ENCODE assay signal across 24 cellular contexts in genomic region chr10:49564461-49565009, GRCh38. TPM values are rescaled to one million over a fixed set of nuclear protein-coding genes. Genes with fewer than 3 reads are reported as not detected.
"Had no signal": no experiment of that assay in that cellular context is flagged by ENCODE, and none has a peak within 500 bp of the region (broad histone marks: within the 10 kb centered on the region; RNA-seq: fewer than 3 reads in every experiment).

No MANE protein-coding gene starts in this region.

- H3K36me3 ChIP-seq: brain microvascular endothelial cell, gastroesophageal sphincter, heart right ventricle, tibial nerve, WERI-Rb-1 had no signal

- ATAC-seq: effector memory CD8-positive, alpha-beta T cell; gastroesophageal sphincter; naive thymus-derived CD4-positive, alpha-beta T cell had no signal

- H3K4me1 ChIP-seq: gastroesophageal sphincter, tibial nerve had no signal

- H3K27me3 ChIP-seq: brain microvascular endothelial cell, tibial nerve had no signal

- H3K27ac ChIP-seq: brain microvascular endothelial cell, epithelial cell of prostate, gastroesophageal sphincter, heart right ventricle, skin epidermis, tibial nerve, WERI-Rb-1 had no signal

- DNase-seq: activated CD4-positive, alpha-beta memory T cell treated with anti-CD3 and anti-CD28 coated beads, Interleukin-2, amount 10 ng/mL, durations not matched to agents 7 days and 5 days; activated effector memory CD4-positive, alpha-beta T cell treated with anti-CD3 and anti-CD28 coated beads, Interleukin-2, amount 50 U/mL, for 16 hours; activated T-cell treated with anti-CD3 and anti-CD28 coated beads, Interleukin-2, amount 50 U/mL, for 24 hours; brain microvascular endothelial cell; cerebellar nuclear complex; dermis blood vessel endothelial cell; effector memory CD8-positive, alpha-beta T cell; heart right ventricle; left cardiac atrium; naive thymus-derived CD4-positive, alpha-beta T cell; posterior cingulate gyrus; stimulated activated CD4-positive, alpha-beta T cell treated with anti-CD3 and anti-CD28 coated beads, Interleukin-4, amount 100 ng/mL, for 4 hours; stimulated activated CD8-positive, alpha-beta memory T cell treated with anti-CD3 and anti-CD28 coated beads, Interleukin-4, amount 100 ng/mL, for 48 hours; stimulated activated naive CD4-positive, alpha-beta T cell treated with Interleukin-2 at 50 U/mL for 16 hours; substantia nigra; WERI-Rb-1 had no signal

- H3K4me3 ChIP-seq: gastroesophageal sphincter, heart right ventricle, skin epidermis, tibial nerve had no signal

RNA-seq across cellular contexts. Expression of gene SLC18A3, which starts 45.6 kb away (rescaled TPM):
- total RNA-seq: activated CD4-positive, alpha-beta memory T cell treated with anti-CD3 and anti-CD28 coated beads, Interleukin-2, amount 10 ng/mL, durations not matched to agents 7 days and 5 days; dermis blood vessel endothelial cell; fibroblast of lung; heart right ventricle; left cardiac atrium; lung microvascular endothelial cell; naive thymus-derived CD4-positive, alpha-beta T cell; T-helper 1 cell treated with Interleukin-12 subunit alpha and Interleukin-12 subunit beta and Interleukin-4 antibody, amounts not matched to agents 30 ng/mL and 1 ng/mL, for 36 hours; tibial nerve had no signal
- polyA plus RNA-seq: fibroblast of lung; heart right ventricle; naive thymus-derived CD4-positive, alpha-beta T cell had no signal

RNA-seq across cellular contexts. Expression of gene CHAT, which starts 49.3 kb away (rescaled TPM):
- total RNA-seq: activated CD4-positive, alpha-beta memory T cell treated with anti-CD3 and anti-CD28 coated beads, Interleukin-2, amount 10 ng/mL, durations not matched to agents 7 days and 5 days; dermis blood vessel endothelial cell; fibroblast of lung; heart right ventricle; left cardiac atrium; lung microvascular endothelial cell; mononuclear cell; naive thymus-derived CD4-positive, alpha-beta T cell; T-helper 1 cell treated with Interleukin-12 subunit alpha and Interleukin-12 subunit beta and Interleukin-4 antibody, amounts not matched to agents 30 ng/mL and 1 ng/mL, for 36 hours; tibial nerve had no signal
- polyA plus RNA-seq: fibroblast of lung; heart right ventricle; naive thymus-derived CD4-positive, alpha-beta T cell had no signal
